In the genomic region with DNA sequence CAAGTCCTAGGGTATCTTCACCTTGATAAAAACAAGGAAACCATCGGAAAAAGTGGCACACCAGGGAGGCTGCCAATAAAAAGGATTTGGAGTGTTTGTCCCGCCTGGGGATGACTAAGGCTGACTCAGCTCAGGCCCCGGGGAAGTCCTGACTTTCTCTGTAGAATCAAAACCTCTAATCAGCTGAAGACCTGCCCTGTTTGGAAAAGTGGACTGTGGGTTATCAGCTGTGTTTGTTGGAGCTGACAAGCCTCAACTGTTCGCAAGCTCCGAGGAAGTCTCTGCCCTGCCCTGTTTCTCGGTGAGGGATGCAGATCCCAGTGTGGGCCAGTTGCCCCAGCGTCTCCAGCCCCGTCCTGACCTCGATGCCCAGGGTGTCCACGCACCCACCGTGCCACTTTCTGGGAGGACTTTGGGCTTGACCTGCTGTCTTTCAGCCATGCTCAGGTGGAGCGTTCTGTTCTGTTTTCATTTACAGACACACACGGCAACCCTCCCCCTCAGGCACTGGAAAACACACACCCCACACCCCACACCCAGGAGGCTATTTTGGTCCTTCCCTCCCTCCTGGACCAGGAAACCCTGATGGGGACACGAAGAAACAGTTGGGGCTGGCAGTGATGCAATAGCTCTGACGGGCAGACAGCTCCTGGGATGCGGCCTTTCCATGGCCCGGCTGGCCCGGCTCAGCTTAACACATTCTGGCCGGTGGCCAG, we compare ENCODE assay signal across 1 cellular context.
A peak's percentile ranks its signal among the peaks of the same experiment; 100 is the strongest.
TF ChIP-seq lines count a peak whose summit lies in the region.

No MANE protein-coding gene starts in this region.

TF ChIP-seq in HepG2, 621 proteins besides CTCF, POLR2A, EP300 and RAD21 (continued from another document and continues in another):
- TF ChIP-seq ATM (IDR thresholded peaks at IDR 0.05; ENCODE audit: borderline replicate concordance) (no peak), NR0B2 (CRISPR knock-in tag; IDR thresholded peaks at IDR 0.05) (no peak), ZNF382 (CRISPR knock-in tag; IDR thresholded peaks at IDR 0.05; ENCODE audit: borderline replicate concordance) (no peak), ZNF607 (CRISPR knock-in tag; IDR thresholded peaks at IDR 0.05; ENCODE audit: borderline replicate concordance) (no peak), U2AF2 (IDR thresholded peaks at IDR 0.05; ENCODE audit: low read depth, low read length) (no peak), KDM5B (CRISPR knock-in tag; IDR thresholded peaks at IDR 0.05; ENCODE audit: borderline replicate concordance) (0 out of 2 replicates have a peak, but pooled peaks have one; percentile 11), ZBTB49 (CRISPR knock-in tag; IDR thresholded peaks at IDR 0.05; ENCODE audit: borderline replicate concordance) (no peak), UBTF (CRISPR knock-in tag; IDR thresholded peaks at IDR 0.05) (peak; percentile 16; the same call in 1 of the 2 replicates), ZNF75D (CRISPR knock-in tag; IDR thresholded peaks at IDR 0.05; ENCODE audit: borderline replicate concordance) (no peak), ELF3 (CRISPR knock-in tag; IDR thresholded peaks at IDR 0.05) (peak; percentile 55), NFE2L1 (CRISPR knock-in tag; IDR thresholded peaks at IDR 0.05; ENCODE audit: borderline replicate concordance) (no peak), ZNF136 (CRISPR knock-in tag; IDR thresholded peaks at IDR 0.05; ENCODE audit: low read depth) (no peak), BHLHE40 (IDR thresholded peaks at IDR 0.05; ENCODE audit: low read length) (no peak), ATF1 (CRISPR knock-in tag; IDR thresholded peaks at IDR 0.05) (no peak), KDM3A (CRISPR knock-in tag; IDR thresholded peaks at IDR 0.05; ENCODE audit: low read depth) (no peak), ZSCAN21 (CRISPR knock-in tag; IDR thresholded peaks at IDR 0.05; ENCODE audit: borderline replicate concordance) (no peak), GATAD2A (CRISPR knock-in tag; IDR thresholded peaks at IDR 0.05) (peak; percentile 71), SPEN (CRISPR knock-in tag; IDR thresholded peaks at IDR 0.05; ENCODE audit: low read depth) (no peak), MEIS1 (CRISPR knock-in tag; IDR thresholded peaks at IDR 0.05; ENCODE audit: borderline replicate concordance) (no peak), KLF12 (CRISPR knock-in tag; IDR thresholded peaks at IDR 0.05; ENCODE audit: borderline replicate concordance) (no peak), ZFP82 (CRISPR knock-in tag; IDR thresholded peaks at IDR 0.05; ENCODE audit: borderline replicate concordance) (no peak), ZFP36L2 (CRISPR knock-in tag; IDR thresholded peaks at IDR 0.05) (no peak), KLF11 (CRISPR knock-in tag; IDR thresholded peaks at IDR 0.05) (no peak), SMARCE1 (IDR thresholded peaks at IDR 0.05; ENCODE audit: borderline replicate concordance) (no peak), ZNF232 (CRISPR knock-in tag; IDR thresholded peaks at IDR 0.05; ENCODE audit: borderline replicate concordance) (no peak), ZNF558 (CRISPR knock-in tag; IDR thresholded peaks at IDR 0.05; ENCODE audit: borderline replicate concordance) (no peak), PATZ1 (CRISPR knock-in tag; IDR thresholded peaks at IDR 0.05) (no peak), SIX1 (CRISPR knock-in tag; IDR thresholded peaks at IDR 0.05; ENCODE audit: borderline replicate concordance) (no peak; the same call in 1 of the 2 replicates), ZBTB8A (CRISPR knock-in tag; IDR thresholded peaks at IDR 0.05; ENCODE audit: borderline replicate concordance, low read depth) (no peak), HNRNPLL (IDR thresholded peaks at IDR 0.05; ENCODE audit: low read depth, low read length, poor library complexity, severe bottlenecking) (no peak), CCDC6 (CRISPR knock-in tag; IDR thresholded peaks at IDR 0.05) (peak; percentile 35; the same call in 1 of the 2 replicates), ZNF446 (CRISPR knock-in tag; IDR thresholded peaks at IDR 0.05) (no peak), ZNF564 (CRISPR knock-in tag; IDR thresholded peaks at IDR 0.05) (no peak), ZNF768 (CRISPR knock-in tag; IDR thresholded peaks at IDR 0.05) (no peak), TCF7 (IDR thresholded peaks at IDR 0.05; ENCODE audit: low read depth) (no peak), GABPB1 (CRISPR knock-in tag; IDR thresholded peaks at IDR 0.05) (peak; percentile 29), ISX (CRISPR knock-in tag; conservative IDR thresholded peaks at IDR 0.05) (no peak), GMEB1 (CRISPR knock-in tag; IDR thresholded peaks at IDR 0.05; ENCODE audit: borderline replicate concordance) (no peak), CENPT (CRISPR knock-in tag; IDR thresholded peaks at IDR 0.05; ENCODE audit: low read depth) (no peak), SRY (CRISPR knock-in tag; IDR thresholded peaks at IDR 0.05) (no peak), BATF2 (CRISPR knock-in tag; IDR thresholded peaks at IDR 0.05) (no peak)
- TF ChIP-seq, protein P1, sequence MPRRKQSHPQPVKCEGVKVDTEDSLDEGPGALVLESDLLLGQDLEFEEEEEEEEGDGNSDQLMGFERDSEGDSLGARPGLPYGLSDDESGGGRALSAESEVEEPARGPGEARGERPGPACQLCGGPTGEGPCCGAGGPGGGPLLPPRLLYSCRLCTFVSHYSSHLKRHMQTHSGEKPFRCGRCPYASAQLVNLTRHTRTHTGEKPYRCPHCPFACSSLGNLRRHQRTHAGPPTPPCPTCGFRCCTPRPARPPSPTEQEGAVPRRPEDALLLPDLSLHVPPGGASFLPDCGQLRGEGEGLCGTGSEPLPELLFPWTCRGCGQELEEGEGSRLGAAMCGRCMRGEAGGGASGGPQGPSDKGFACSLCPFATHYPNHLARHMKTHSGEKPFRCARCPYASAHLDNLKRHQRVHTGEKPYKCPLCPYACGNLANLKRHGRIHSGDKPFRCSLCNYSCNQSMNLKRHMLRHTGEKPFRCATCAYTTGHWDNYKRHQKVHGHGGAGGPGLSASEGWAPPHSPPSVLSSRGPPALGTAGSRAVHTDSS (CRISPR knock-in tag; conservative IDR thresholded peaks at IDR 0.05), result no peak
- TF ChIP-seq, protein P2, sequence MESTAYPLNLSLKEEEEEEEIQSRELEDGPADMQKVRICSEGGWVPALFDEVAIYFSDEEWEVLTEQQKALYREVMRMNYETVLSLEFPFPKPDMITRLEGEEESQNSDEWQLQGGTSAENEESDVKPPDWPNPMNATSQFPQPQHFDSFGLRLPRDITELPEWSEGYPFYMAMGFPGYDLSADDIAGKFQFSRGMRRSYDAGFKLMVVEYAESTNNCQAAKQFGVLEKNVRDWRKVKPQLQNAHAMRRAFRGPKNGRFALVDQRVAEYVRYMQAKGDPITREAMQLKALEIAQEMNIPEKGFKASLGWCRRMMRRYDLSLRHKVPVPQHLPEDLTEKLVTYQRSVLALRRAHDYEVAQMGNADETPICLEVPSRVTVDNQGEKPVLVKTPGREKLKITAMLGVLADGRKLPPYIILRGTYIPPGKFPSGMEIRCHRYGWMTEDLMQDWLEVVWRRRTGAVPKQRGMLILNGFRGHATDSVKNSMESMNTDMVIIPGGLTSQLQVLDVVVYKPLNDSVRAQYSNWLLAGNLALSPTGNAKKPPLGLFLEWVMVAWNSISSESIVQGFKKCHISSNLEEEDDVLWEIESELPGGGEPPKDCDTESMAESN (CRISPR knock-in tag; conservative IDR thresholded peaks at IDR 0.05), result 0 out of 2 replicates have a peak, but pooled peaks have one; percentile 55
- TF ChIP-seq, protein P3, sequence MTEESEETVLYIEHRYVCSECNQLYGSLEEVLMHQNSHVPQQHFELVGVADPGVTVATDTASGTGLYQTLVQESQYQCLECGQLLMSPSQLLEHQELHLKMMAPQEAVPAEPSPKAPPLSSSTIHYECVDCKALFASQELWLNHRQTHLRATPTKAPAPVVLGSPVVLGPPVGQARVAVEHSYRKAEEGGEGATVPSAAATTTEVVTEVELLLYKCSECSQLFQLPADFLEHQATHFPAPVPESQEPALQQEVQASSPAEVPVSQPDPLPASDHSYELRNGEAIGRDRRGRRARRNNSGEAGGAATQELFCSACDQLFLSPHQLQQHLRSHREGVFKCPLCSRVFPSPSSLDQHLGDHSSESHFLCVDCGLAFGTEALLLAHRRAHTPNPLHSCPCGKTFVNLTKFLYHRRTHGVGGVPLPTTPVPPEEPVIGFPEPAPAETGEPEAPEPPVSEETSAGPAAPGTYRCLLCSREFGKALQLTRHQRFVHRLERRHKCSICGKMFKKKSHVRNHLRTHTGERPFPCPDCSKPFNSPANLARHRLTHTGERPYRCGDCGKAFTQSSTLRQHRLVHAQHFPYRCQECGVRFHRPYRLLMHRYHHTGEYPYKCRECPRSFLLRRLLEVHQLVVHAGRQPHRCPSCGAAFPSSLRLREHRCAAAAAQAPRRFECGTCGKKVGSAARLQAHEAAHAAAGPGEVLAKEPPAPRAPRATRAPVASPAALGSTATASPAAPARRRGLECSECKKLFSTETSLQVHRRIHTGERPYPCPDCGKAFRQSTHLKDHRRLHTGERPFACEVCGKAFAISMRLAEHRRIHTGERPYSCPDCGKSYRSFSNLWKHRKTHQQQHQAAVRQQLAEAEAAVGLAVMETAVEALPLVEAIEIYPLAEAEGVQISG (CRISPR knock-in tag; IDR thresholded peaks at IDR 0.05), result no peak
- TF ChIP-seq, protein P4, sequence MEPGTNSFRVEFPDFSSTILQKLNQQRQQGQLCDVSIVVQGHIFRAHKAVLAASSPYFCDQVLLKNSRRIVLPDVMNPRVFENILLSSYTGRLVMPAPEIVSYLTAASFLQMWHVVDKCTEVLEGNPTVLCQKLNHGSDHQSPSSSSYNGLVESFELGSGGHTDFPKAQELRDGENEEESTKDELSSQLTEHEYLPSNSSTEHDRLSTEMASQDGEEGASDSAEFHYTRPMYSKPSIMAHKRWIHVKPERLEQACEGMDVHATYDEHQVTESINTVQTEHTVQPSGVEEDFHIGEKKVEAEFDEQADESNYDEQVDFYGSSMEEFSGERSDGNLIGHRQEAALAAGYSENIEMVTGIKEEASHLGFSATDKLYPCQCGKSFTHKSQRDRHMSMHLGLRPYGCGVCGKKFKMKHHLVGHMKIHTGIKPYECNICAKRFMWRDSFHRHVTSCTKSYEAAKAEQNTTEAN (CRISPR knock-in tag; conservative IDR thresholded peaks at IDR 0.05), result no peak
